In genomic region chr2:230411484-230412368, GRCh38 we compare ENCODE assay signal across 8 cellular contexts. TPM values are rescaled to one million over a fixed set of nuclear protein-coding genes. Genes with fewer than 3 reads are reported as not detected.
DNase-seq lines count a peak whose midpoint lies in the region; ATAC-seq, FAIRE-seq and TF ChIP-seq lines count a peak whose summit lies in the region.

No MANE protein-coding gene starts in this region.

- no peak for FAIRE-seq in pancreas (lab: Jason Lieb, UNC)

- DNase-seq in DMS53 treated with DMSO at 0.1 percent for 48 hours (lab: John Stamatoyannopoulos, UW; ENCODE audit: unreplicated experiment) (peak; percentile 47), HK-2 (ENCODE audit: unreplicated experiment) (peak; percentile 67), SJSA1 (ENCODE audit: low read depth in 1 of 2, low spot score in 2 of 2) (peak; percentile 70 to 85), Right ventricle myocardium superior (peak; percentile 81), pancreas (peak; percentile 48 to 85 (median 61)), uterus (peak; percentile 56 to 71)
- peak; percentile 27 for DNase-seq in activated naive CD8-positive, alpha-beta T cell treated with anti-CD3 and anti-CD28 coated beads, Interleukin-2, amount 50 U/mL, for 16 hours (ENCODE audit: low read depth, low spot score)

- TF ChIP-seq CTCF in pancreas (IDR thresholded peaks at IDR 0.05) (no peak), uterus (IDR thresholded peaks at IDR 0.05) (no peak)

- intact Hi-C loops in Right ventricle myocardium superior (cut with DNase I) (no loop called here), pancreas (cut with DNase I) (no loop called here), uterus (cut with DNase I; ENCODE audit: low total_unique reads) (no loop called here)

- peak; percentile 49 to 51 for TF ChIP-seq POLR2A in uterus (IDR thresholded peaks at IDR 0.05)

- peak overlapping the region; percentile 85 for H3K27ac ChIP-seq in SJSA1
- peak overlapping the region; percentile 62 to 88 (median 74) for H3K27ac ChIP-seq in pancreas
- H3K27ac ChIP-seq in uterus: peak overlapping the region; percentile 94

- H3K27me3 ChIP-seq in SJSA1 (replicated peaks): no peaks in the 10 kb centered on the region
- H3K27me3 ChIP-seq in pancreas: no peaks in the 10 kb centered on the region
- no peaks in the 10 kb centered on the region for H3K27me3 ChIP-seq in uterus

- H3K36me3 ChIP-seq in SJSA1 (no peaks in the 10 kb centered on the region; the same call in 1 of the 2 replicates), pancreas (no peaks in the 10 kb centered on the region), uterus (no peaks in the 10 kb centered on the region)

- H3K4me3 ChIP-seq in SJSA1 (peak overlapping the region; percentile 58), pancreas (peak overlapping the region; percentile 34 to 69 (median 50)), uterus (peak overlapping the region; percentile 50 to 73)

- ATAC-seq in GM19468 (IDR thresholded peaks at IDR 0.05; ENCODE audit: extremely low read depth, unreplicated experiment) (peak; percentile 30), Right ventricle myocardium superior (ENCODE audit: poor library complexity) (peak; percentile 88), pancreas (peak; percentile 73 to 86 (median 82))

- H3K4me1 ChIP-seq in SJSA1 (replicated peaks) (peaks cover 32% of the 10 kb centered on the region), pancreas (no peaks in the 10 kb centered on the region), uterus (no peaks in the 10 kb centered on the region)

- WGBS in pancreas, 2 donors: 1% methylated on average over 61 of the region's 61 CpGs

- H3K9me3 ChIP-seq in SJSA1 (replicated peaks) (no peaks in the 10 kb centered on the region), pancreas (no peaks in the 10 kb centered on the region), uterus (no peaks in the 10 kb centered on the region)

RNA-seq across cellular contexts. Expression of gene SP100, which starts 4.3 kb away (rescaled TPM):
- 42.2 and 63.3 TPM in 2 replicates for total RNA-seq in SJSA1 (2014; rRNA removed; shearing (Covaris generic))
- total RNA-seq in Right ventricle myocardium superior: 50.9 TPM
- 10 to 100 TPM; 30.7 to 66.8 (median 42.2) TPM for total RNA-seq in pancreas
- 10 to 100 TPM; 24.6 to 32.2 TPM for polyA plus RNA-seq in pancreas
- 100 to 1,000 TPM in 3 of 4 donors, 10 to 100 TPM in 1; 65.9 to 197 (median 123) TPM for total RNA-seq in uterus

Comparison
In these comparisons a context has a peak if more than half of its experiments do, and no peak if none do; other contexts are left out.
1. Peak in every context shown above with its lines: DNase-seq, ATAC-seq, H3K4me3 ChIP-seq and H3K27ac ChIP-seq.
2. DNase-seq: peak in every context shown above with its lines; median percentile 81 in Right ventricle myocardium superior; 78 in SJSA1; 67 in HK-2; 64 in uterus; 61 in pancreas; 47 in DMS53 treated with DMSO at 0.1 percent for 48 hours; 27 in activated naive CD8-positive, alpha-beta T cell treated with anti-CD3 and anti-CD28 coated beads, Interleukin-2, amount 50 U/mL, for 16 hours.
3. ATAC-seq: peak in every context shown above with its lines; median percentile 88 in Right ventricle myocardium superior; 82 in pancreas; 30 in GM19468.